Comparison of ENCODE assay signal across 23 cellular contexts in genomic region chr12:31309279-31309678, GRCh38. TPM values are rescaled to one million over a fixed set of nuclear protein-coding genes. Genes with fewer than 3 reads are reported as not detected.
DNase-seq lines count a peak whose midpoint lies in the region; ATAC-seq, FAIRE-seq and TF ChIP-seq lines count a peak whose summit lies in the region.
"Had no signal": no experiment of that assay in that cellular context is flagged by ENCODE, and none has a peak within 500 bp of the region (broad histone marks: within the 10 kb centered on the region; RNA-seq: fewer than 3 reads in every experiment).

No MANE protein-coding gene starts in this region.

- no peak overlapping the region for H4K8ac ChIP-seq in trophoblast cell (ENCODE audit: low read depth, low read length)

- no peak overlapping the region for H2AK5ac ChIP-seq in trophoblast cell (ENCODE audit: low read length)

- BruUV-seq in HepG2 (replicated peaks; lab: Mats Ljungman, UMichigan), result no TSS peak

- FAIRE-seq in HepG2 (lab: Jason Lieb, UNC), result no peak
- no peak for FAIRE-seq in GM19239 (lab: Jason Lieb, UNC)
- FAIRE-seq: A204.1, D721Med, GM12891, GM18507, H54 had no signal

- H4K20me1 ChIP-seq in HepG2 (ENCODE audit: insufficient read depth, low read length), result peaks cover 94% of the 10 kb centered on the region

- peak overlapping the region; percentile 86 for H3K4ac ChIP-seq in trophoblast cell (ENCODE audit: low read depth, low read length)

- H3K18ac ChIP-seq in trophoblast cell (ENCODE audit: low read length), result no peak overlapping the region

- H4K12ac ChIP-seq in trophoblast cell (ENCODE audit: low read depth, low read length), result no peak overlapping the region

- TF ChIP-seq RAD21 in HepG2 (CRISPR knock-in tag; IDR thresholded peaks at IDR 0.05), result no peak

- H3K9me3 ChIP-seq in HepG2 (ENCODE audit: low read length) (no peaks in the 10 kb centered on the region), right lobe of liver (no peaks in the 10 kb centered on the region), HEK293 (ENCODE audit: control insufficient read depth, insufficient read depth, low read depth, low read length) (no peaks in the 10 kb centered on the region), trophoblast cell (ENCODE audit: insufficient read depth, low read depth, low read length) (no peaks in the 10 kb centered on the region), stomach (no peaks in the 10 kb centered on the region)
- H3K9me3 ChIP-seq: BLaER1 had no signal

- H3K9ac ChIP-seq in HepG2 (ENCODE audit: insufficient read depth, low read depth, low read length) (no peak overlapping the region), trophoblast cell (ENCODE audit: low read length) (no peak overlapping the region)
- H3K9ac ChIP-seq: BLaER1 had no signal

- no peak overlapping the region for H2BK5ac ChIP-seq in trophoblast cell (ENCODE audit: low read depth, low read length, poor library complexity)

- no peak for TF ChIP-seq CTCF in HepG2 (CRISPR knock-in tag; IDR thresholded peaks at IDR 0.05)
- no peak for TF ChIP-seq CTCF in right lobe of liver (IDR thresholded peaks at IDR 0.05)
- TF ChIP-seq CTCF in HEK293 (tag by site-specific recombination; IDR thresholded peaks at IDR 0.05), result no peak
- no peak for TF ChIP-seq CTCF in stomach (IDR thresholded peaks at IDR 0.05)

- H2BK12ac ChIP-seq in trophoblast cell (ENCODE audit: low read length), result no peak overlapping the region

- no peak overlapping the region for H4K91ac ChIP-seq in trophoblast cell (ENCODE audit: low read depth, low read length)

- ATAC-seq in HepG2 (no peak), right lobe of liver (no peak)
- ATAC-seq: CD8-positive, alpha-beta T cell had no signal

- H2AFZ ChIP-seq in HepG2 (ENCODE audit: low read length) (no peak overlapping the region), trophoblast cell (ENCODE audit: insufficient read depth, low read length, poor library complexity) (no peak overlapping the region)

- CTCF ChIA-PET in HepG2 (lab: Yijun Ruan, JAX; ENCODE audit: low intra/inter-chr PET ratio, low total read pairs), result no interaction called here
- CTCF ChIA-PET in HEK293 (lab: Yijun Ruan, JAX), result interaction anchor here (0.7 kb wide), 1 partner anchor 37 kb away, joined by 4 read pairs; no protein-coding TSS in a partner anchor

- DNase-seq in NCI-H82 (lab: John Stamatoyannopoulos, UW), result peak; percentile 20
- no peak for DNase-seq in NCI-H82 treated with DMSO at 0.1 percent for 48 hours (lab: John Stamatoyannopoulos, UW; ENCODE audit: unreplicated experiment)
- no peak for DNase-seq in HepG2 (ENCODE audit: low spot score)
- DNase-seq in right lobe of liver, result no peak
- DNase-seq in trophoblast cell, result no peak
- DNase-seq in GM19239 (ENCODE audit: insufficient read length, low spot score), result no peak
- no peak for DNase-seq in stomach
- DNase-seq: CD4-positive, CD25-positive, alpha-beta regulatory T cell; CD8-positive, alpha-beta T cell; DMS 273 treated with DMSO at 0.1 percent for 48 hours; DMS79 treated with DMSO at 0.1 percent for 48 hours; GF-D8; GOT3; HCEC 1CT had no signal

- no peak overlapping the region for H3K14ac ChIP-seq in trophoblast cell (ENCODE audit: low read length)

- WGBS in HepG2 (ENCODE audit: low lambda C conversion rate), result 100% methylated on average over 1 of the region's 1 CpG
- 100% methylated on average over 1 of the region's 1 CpG for WGBS in right lobe of liver (ENCODE audit: insufficient coverage, low coverage, low lambda C conversion rate, missing lambda C conversion rate)
- no CpG with 5 or more reads among the region's 1 CpG for WGBS in trophoblast cell (ENCODE audit: extremely low coverage, insufficient coverage, insufficient read length)
- WGBS in stomach, 5 donors, result 81 to 94% (median 90%) methylated on average over 1 of the region's 1 CpG

- H3K23ac ChIP-seq in trophoblast cell (ENCODE audit: low read length), result no peak overlapping the region

- in situ Hi-C loops in HepG2 (cut with HindIII; ENCODE audit: extremely low pct_ligation_motif_present, low pct_unique_long_range_greater_than_20kb), result no loop called here

- no peak overlapping the region for H2BK120ac ChIP-seq in trophoblast cell (ENCODE audit: insufficient read depth, low read length, poor library complexity)

- H3K4me2 ChIP-seq in HepG2 (ENCODE audit: low read depth, low read length) (no peak overlapping the region), trophoblast cell (ENCODE audit: low read length) (no peak overlapping the region)
- H3K4me2 ChIP-seq: BLaER1 had no signal

- TF ChIP-seq EP300 in HepG2 (IDR thresholded peaks at IDR 0.05; ENCODE audit: low read depth in 2 of 2, low read length in 2 of 2) (no peak), HepG2 (CRISPR knock-in tag; IDR thresholded peaks at IDR 0.05; ENCODE audit: borderline replicate concordance) (no peak), stomach (IDR thresholded peaks at IDR 0.05) (no peak)

- no peaks in the 10 kb centered on the region for H3K79me1 ChIP-seq in trophoblast cell (ENCODE audit: low read length)

- H3K27me3 ChIP-seq in HepG2 (ENCODE audit: control insufficient read depth in 1 of 2, insufficient read depth in 2 of 2, low read length in 2 of 2) (no peaks in the 10 kb centered on the region), right lobe of liver (no peaks in the 10 kb centered on the region), trophoblast cell (ENCODE audit: insufficient read depth, low read length) (no peaks in the 10 kb centered on the region), stomach (no peaks in the 10 kb centered on the region)
- H3K27me3 ChIP-seq: BLaER1 had no signal

- intact Hi-C loops in HepG2 (cut with micrococcal nuclease; ENCODE audit: unreplicated experiment) (no loop called here), right lobe of liver (cut with DNase I) (no loop called here), stomach (cut with DNase I; ENCODE audit: low total_unique reads) (no loop called here)

- TF ChIP-seq POLR2A in HepG2 (IDR thresholded peaks at IDR 0.05; ENCODE audit: insufficient read depth in 1 of 2, low read depth in 2 of 2, low read length in 2 of 2) (no peak), right lobe of liver (IDR thresholded peaks at IDR 0.05) (no peak), stomach (IDR thresholded peaks at IDR 0.05) (no peak)

- POLR2A ChIA-PET in HepG2 (lab: Yijun Ruan, JAX), result no interaction called here
- POLR2A ChIA-PET in HEK293 (lab: Yijun Ruan, JAX), result no interaction called here

- H3K36me3 ChIP-seq in HepG2 (replicated peaks in 1 of 2; ENCODE audit: control insufficient read depth in 1 of 2, insufficient read depth in 2 of 2, low read length in 2 of 2) (peaks cover 5 to 48% of the 10 kb centered on the region in 2 experiments; a peak in 4 of 5 replicates), right lobe of liver (no peaks in the 10 kb centered on the region), HEK293 (ENCODE audit: control insufficient read depth in 2 of 2, insufficient read depth in 1 of 2, low read length in 2 of 2) (peaks cover 0 to 10% of the 10 kb centered on the region in 2 experiments; a peak in 2 of 3 replicates), trophoblast cell (ENCODE audit: control insufficient read depth in 1 of 2, insufficient read depth in 2 of 2, low read length in 2 of 2) (peaks cover 6 to 12% of the 10 kb centered on the region in 2 experiments), stomach (peaks cover 2 to 11% (median 9%) of the 10 kb centered on the region in 4 donors)

- H3K27ac ChIP-seq in HepG2 (ENCODE audit: extremely low read length, insufficient read depth, low read length), result no peak overlapping the region
- H3K27ac ChIP-seq in right lobe of liver, result no peak overlapping the region
- no peak overlapping the region for H3K27ac ChIP-seq in HEK293 (ENCODE audit: extremely low read depth, low read depth, low read length)
- H3K27ac ChIP-seq in trophoblast cell (ENCODE audit: low read depth, low read length), result no peak overlapping the region
- no peak overlapping the region for H3K27ac ChIP-seq in stomach
- H3K27ac ChIP-seq: 22Rv1, BLaER1, C4-2B had no signal

- H3K4me3 ChIP-seq in HepG2 (replicated peaks in 1 of 3; ENCODE audit: insufficient read depth in 1 of 3, low read depth in 2 of 3, low read length in 3 of 3) (no peak overlapping the region), right lobe of liver (no peak overlapping the region), HEK293 (ENCODE audit: low read depth, low read length) (no peak overlapping the region), trophoblast cell (ENCODE audit: low read depth, low read length) (no peak overlapping the region), stomach (no peak overlapping the region)
- H3K4me3 ChIP-seq: BLaER1 had no signal

- H3K79me2 ChIP-seq in HepG2 (ENCODE audit: insufficient read depth, low read length) (peaks cover 97% of the 10 kb centered on the region), trophoblast cell (ENCODE audit: control insufficient read depth, insufficient read depth, low read length, poor library complexity) (peaks cover 22% of the 10 kb centered on the region)

- H3K4me1 ChIP-seq in HepG2 (ENCODE audit: insufficient read depth, low read length) (peaks cover 10% of the 10 kb centered on the region), right lobe of liver (no peaks in the 10 kb centered on the region), HEK293 (ENCODE audit: control insufficient read depth, insufficient read depth, low read length) (no peaks in the 10 kb centered on the region; the same call in 1 of the 2 replicates), trophoblast cell (ENCODE audit: control insufficient read depth in 1 of 2, insufficient read depth in 2 of 2, low read length in 2 of 2) (peaks cover 9 to 14% of the 10 kb centered on the region in 2 experiments), stomach (peaks cover 0 to under 1% (median 0%) of the 10 kb centered on the region in 4 donors)
- H3K4me1 ChIP-seq: BLaER1 had no signal

RNA-seq across cellular contexts. Expression of gene SINHCAF, which starts 16.7 kb away (rescaled TPM):
- total RNA-seq in HepG2 (2016; rRNA removed; fragmentation: Illumina TruSeq; extraction: Trizol) (97.8 and 132 TPM in 2 replicates), right lobe of liver (10 to 100 TPM in 2 of 6 experiments, 1 to 10 TPM in 4; 1.6 to 21.9 (median 8.2) TPM), stomach (10 to 100 TPM; 17.5 to 93.5 (median 34.5) TPM)
- total RNA-seq in HepG2 (2016; cell fraction: cytosol; rRNA removed; fragmentation: Illumina TruSeq; extraction: Trizol; ENCODE audit: low read depth), result 22.6 and 27.1 TPM in 2 replicates
- 99.7 and 134 TPM in 2 replicates for total RNA-seq in HepG2 (2016; cell fraction: insoluble cytoplasmic fraction; rRNA removed; fragmentation: Illumina TruSeq; extraction: Trizol)
- 62.6 and 68.2 TPM in 2 replicates for total RNA-seq in HepG2 (2016; cell fraction: membrane; rRNA removed; fragmentation: Illumina TruSeq; extraction: Trizol)
- total RNA-seq in HepG2 (2016; cell fraction: nucleus; rRNA removed; fragmentation: Illumina TruSeq; extraction: Trizol), result 46.7 and 57.7 TPM in 2 replicates
- polyA plus RNA-seq in HepG2 (2011; rRNA removed) (36.8 and 54.6 TPM in 2 replicates), stomach (10 to 100 TPM; 19.1 to 24.3 (median 20.8) TPM)
- 24.7 and 38.2 TPM in 2 replicates for polyA plus RNA-seq in HepG2 (2011; cell fraction: cytosol; rRNA removed)
- polyA plus RNA-seq in HepG2 (2011; cell fraction: nucleus; rRNA removed), result 17.1 and 19.0 TPM in 2 replicates
- 60.8 and 80.1 TPM in 2 replicates for polyA plus RNA-seq in HepG2 (2012)
- polyA plus RNA-seq in HepG2 (2016; cell fraction: cytosol; fragmentation: Illumina TruSeq; extraction: Trizol; ENCODE audit: low read depth), result 8.1 and 9.8 TPM in 2 replicates
- polyA plus RNA-seq in HepG2 (2016; cell fraction: insoluble cytoplasmic fraction; fragmentation: Illumina TruSeq; extraction: Trizol; ENCODE audit: low read depth), result 133 and 138 TPM in 2 replicates
- 34.0 and 34.6 TPM in 2 replicates for polyA plus RNA-seq in HepG2 (2016; cell fraction: membrane; fragmentation: Illumina TruSeq; extraction: Trizol; ENCODE audit: low read depth)
- polyA plus RNA-seq in HepG2 (2016; cell fraction: nucleus; fragmentation: Illumina TruSeq; extraction: Trizol; ENCODE audit: insufficient read depth, low read depth), result 59.8 and 60.8 TPM in 2 replicates
- polyA minus RNA-seq in HepG2 (2011; rRNA and poly(A)+ RNA removed; ENCODE audit: low replicate concordance), result 24.4 and 32.5 TPM in 2 replicates
- polyA minus RNA-seq in HepG2 (2011; cell fraction: cytosol; rRNA and poly(A)+ RNA removed), result 51.2 and 59.7 TPM in 2 replicates
- 68.4 and 72.5 TPM in 2 replicates for polyA minus RNA-seq in HepG2 (2011; cell fraction: nucleus; rRNA and poly(A)+ RNA removed)
- polyA plus RNA-seq in trophoblast cell (2013), result 103 and 108 TPM in 2 replicates
